ENCODE assay signal across 18 cellular contexts in the genomic region with DNA sequence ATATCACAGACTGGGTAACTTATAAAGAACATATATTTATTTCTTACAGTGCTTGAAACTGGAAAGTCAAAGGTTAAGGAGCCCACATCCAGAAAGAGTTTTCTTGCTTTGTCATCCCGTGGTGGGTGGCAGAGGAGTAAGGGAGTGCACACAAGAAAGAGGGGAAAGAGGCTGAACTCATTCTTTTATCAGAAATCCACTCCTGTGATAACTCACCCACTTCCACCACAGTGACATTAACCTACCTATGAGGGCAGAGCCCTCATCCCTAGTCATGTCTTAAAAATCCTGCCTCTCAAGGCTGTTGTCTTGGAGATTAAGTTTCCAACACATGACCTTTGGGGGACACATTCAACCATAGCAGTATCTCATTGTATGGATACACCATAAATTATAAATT. TPM values are rescaled to one million over a fixed set of nuclear protein-coding genes. Genes with fewer than 3 reads are reported as not detected.
DNase-seq lines count a peak whose midpoint lies in the region; ATAC-seq lines count a peak whose summit lies in the region.
"Had no signal": no experiment of that assay in that cellular context is flagged by ENCODE, and none has a peak within 500 bp of the region (broad histone marks: within the 10 kb centered on the region; RNA-seq: fewer than 3 reads in every experiment).

No MANE protein-coding gene starts in this region.

- H3K27ac ChIP-seq in ACC112 (ENCODE audit: low read depth, low read length), result peak overlapping the region; percentile 93
- H3K27ac ChIP-seq: A549, ascending aorta, BLaER1, esophagus muscularis mucosa, neutrophil had no signal

- peak overlapping the region; percentile 44 for H2AFZ ChIP-seq in ACC112 (ENCODE audit: low read length, unreplicated experiment)

- no peaks in the 10 kb centered on the region for H3K79me2 ChIP-seq in ACC112 (ENCODE audit: control insufficient read depth, insufficient read depth, low read length, unreplicated experiment)

- no peak overlapping the region; the same call in 1 of the 2 replicates for H3K4me3 ChIP-seq in ACC112 (ENCODE audit: low read depth, low read length)
- H3K4me3 ChIP-seq: A549, ascending aorta, BLaER1, esophagus muscularis mucosa, K562 had no signal

- no peaks in the 10 kb centered on the region for H3K36me3 ChIP-seq in ACC112 (ENCODE audit: insufficient read depth, low read length)
- H3K36me3 ChIP-seq: ascending aorta, BLaER1, esophagus muscularis mucosa, neutrophil had no signal

- H3K27me3 ChIP-seq in ACC112 (ENCODE audit: insufficient read depth, low read length), result no peaks in the 10 kb centered on the region
- H3K27me3 ChIP-seq: ascending aorta, BLaER1, esophagus muscularis mucosa, neutrophil had no signal

- peak; percentile 65 for DNase-seq in HT1080 (ENCODE audit: low read depth)
- peak; percentile 62 for DNase-seq in amniotic epithelial cell (ENCODE audit: low read depth)
- DNase-seq in kidney tubule cell (ENCODE audit: low spot score), result peak; percentile 81
- DNase-seq in COR-L47 (lab: John Stamatoyannopoulos, UW), result no peak
- DNase-seq in NCI-H2029 treated with DMSO at 0.1 percent for 48 hours (lab: John Stamatoyannopoulos, UW), result no peak
- DNase-seq: activated CD4-positive, alpha-beta T cell treated with anti-CD3 and anti-CD28 coated beads for 36 hours; activated naive CD4-positive, alpha-beta T cell treated with anti-CD3 and anti-CD28 coated beads, Interleukin-2, amount 50 U/mL, for 16 hours; activated T-cell treated with anti-CD3 and anti-CD28 coated beads, Interleukin-2, amount 50 U/mL, for 72 hours; NCI-H524 treated with DMSO at 0.1 percent for 48 hours had no signal

- ATAC-seq in GM19463 (IDR thresholded peaks at IDR 0.05; ENCODE audit: unreplicated experiment), result no peak
- no peak for ATAC-seq in HG02678 (IDR thresholded peaks at IDR 0.05; ENCODE audit: unreplicated experiment)
- ATAC-seq: A549; activated CD4-positive, alpha-beta T cell treated with anti-CD3 and anti-CD28 coated beads for 36 hours; activated T-cell treated with anti-CD3 and anti-CD28 coated beads, Interleukin-2, amount 50 U/mL, for 72 hours; K562 had no signal

- peaks cover 44% of the 10 kb centered on the region for H3K4me1 ChIP-seq in ACC112 (ENCODE audit: control insufficient read depth, insufficient read depth, low read length, unreplicated experiment)
- H3K4me1 ChIP-seq: A549, ascending aorta, BLaER1, esophagus muscularis mucosa had no signal

RNA-seq across cellular contexts. Expression of gene RGS4, which starts 32.5 kb away (rescaled TPM):
- 150 and 167 TPM in 2 replicates for total RNA-seq in HT1080 (2014; rRNA removed; shearing (Covaris generic))
- 226 and 295 TPM in 2 replicates for polyA plus RNA-seq in HT1080 (2015; cell fraction: cytosol; rRNA removed)
- 277 and 305 TPM in 2 replicates for polyA plus RNA-seq in HT1080 (2015; cell fraction: nucleus; rRNA removed)
- total RNA-seq: activated CD4-positive, alpha-beta T cell treated with anti-CD3 and anti-CD28 coated beads for 36 hours; activated T-cell treated with anti-CD3 and anti-CD28 coated beads, Interleukin-2, amount 50 U/mL, for 72 hours; K562 had no signal
- polyA plus RNA-seq: K562 had no signal

Comparison
In these comparisons a context has a peak if more than half of its experiments do, and no peak if none do; other contexts are left out.
1. DNase-seq: peak in HT1080 (single experiment), amniotic epithelial cell (single experiment) and kidney tubule cell (single experiment); none in COR-L47 (single experiment) and NCI-H2029 treated with DMSO at 0.1 percent for 48 hours (single experiment).